1 cellular context compared by ENCODE assay signal in genomic region chr3:172087198-172087597, GRCh38.
TF ChIP-seq lines count a peak whose summit lies in the region.

No MANE protein-coding gene starts in this region.

TF ChIP-seq in A549, 52 proteins besides CTCF, POLR2A, EP300 and RAD21 (continued from another document):
- no peak for TF ChIP-seq ATOH8 (CRISPR knock-in tag; IDR thresholded peaks at IDR 0.05; ENCODE audit: low read depth)
